In genomic region chr6:113211185-113211584, GRCh38 we compare ENCODE assay signal across 25 cellular contexts.
DNase-seq lines count a peak whose midpoint lies in the region; ATAC-seq, FAIRE-seq and TF ChIP-seq lines count a peak whose summit lies in the region.
"Had no signal": no experiment of that assay in that cellular context is flagged by ENCODE, and none has a peak within 500 bp of the region (broad histone marks: within the 10 kb centered on the region; RNA-seq: fewer than 3 reads in every experiment).

No MANE protein-coding gene starts in this region.

- no peak for TF ChIP-seq POLR2A in breast epithelium (IDR thresholded peaks at IDR 0.05)

- in situ Hi-C loops in T47D (cut with HindIII; ENCODE audit: low pct_unique_long_range_greater_than_20kb, low sequenced_read_pairs) = no loop called here

- DNase-seq in T47D (ENCODE audit: low read depth in 1 of 2, low spot score in 1 of 2) = peak; percentile 2 to 84
- DNase-seq in breast epithelium (ENCODE audit: low spot score in 2 of 2) = no peak
- DNase-seq in NCI-H69 (lab: John Stamatoyannopoulos, UW) = peak; percentile 19
- no peak for DNase-seq in SJCRH30
- DNase-seq in T-helper 17 cell = no peak
- DNase-seq: AML-193; CD4-positive, alpha-beta T cell; DMS53; H9; HFFc6; KBM-7; MG63; NCI-H1417 treated with DMSO at 0.1 percent for 48 hours; NCI-H1694 treated with DMSO at 0.1 percent for 48 hours; NCI-H2081 treated with DMSO at 0.1 percent for 48 hours; NCI-H2171; NCI-H526; NK-92 treated with Interleukin-12 subunit alpha and Interleukin-12 subunit beta, amount 100 ng/mL, for 24 hours; Right ventricle myocardium superior; RPMI8226 had no signal

- no peaks in the 10 kb centered on the region for H3K36me3 Mint-ChIP-seq in T-helper 17 cell (ENCODE audit: low read depth)

- H3K36me3 ChIP-seq in breast epithelium (no peaks in the 10 kb centered on the region), SJCRH30 (no peaks in the 10 kb centered on the region)
- H3K36me3 ChIP-seq: BLaER1 treated with 17β-estradiol and CSF1 and Interleukin-3, amounts not matched to agents 10 nM and 100 nM; MG63 had no signal

- H3K27ac Mint-ChIP-seq in T-helper 17 cell = no peak overlapping the region
- H3K27ac Mint-ChIP-seq: CD4-positive, alpha-beta T cell; H9; HFFc6 had no signal

- H3K4me3 Mint-ChIP-seq in T-helper 17 cell = no peak overlapping the region
- H3K4me3 Mint-ChIP-seq: CD4-positive, alpha-beta T cell; H9; HFFc6 had no signal

- ATAC-seq in HG02759 (IDR thresholded peaks at IDR 0.05; ENCODE audit: unreplicated experiment) (no peak), T-helper 17 cell (no peak)
- ATAC-seq: A549 had no signal

- TF ChIP-seq CTCF in breast epithelium (IDR thresholded peaks at IDR 0.05) = no peak

- H3K27me3 ChIP-seq in breast epithelium = no peaks in the 10 kb centered on the region
- no peaks in the 10 kb centered on the region for H3K27me3 ChIP-seq in SJCRH30
- H3K27me3 ChIP-seq: BLaER1 treated with 17β-estradiol and CSF1 and Interleukin-3, amounts not matched to agents 10 nM and 100 nM; MG63 had no signal

- H3K9me3 ChIP-seq in breast epithelium (no peaks in the 10 kb centered on the region), SJCRH30 (replicated peaks) (no peaks in the 10 kb centered on the region), T-helper 17 cell (ENCODE audit: control insufficient read depth, low read length, poor library complexity, severe bottlenecking) (no peaks in the 10 kb centered on the region)
- H3K9me3 ChIP-seq: A549; BLaER1 treated with 17β-estradiol and CSF1 and Interleukin-3, amounts not matched to agents 10 nM and 100 nM; MG63 had no signal

- intact Hi-C loops in breast epithelium (cut with DNase I; ENCODE audit: low total_unique reads) = no loop called here

- FAIRE-seq in islet of Langerhans (lab: Jason Lieb, UNC) = peak; percentile 94
- FAIRE-seq: A549, GM18507 had no signal

- no peak overlapping the region for H3K27ac ChIP-seq in breast epithelium
- no peak overlapping the region for H3K27ac ChIP-seq in SJCRH30
- H3K27ac ChIP-seq: A549; BLaER1 treated with 17β-estradiol and CSF1 and Interleukin-3, amounts not matched to agents 10 nM and 100 nM had no signal

- H3K27me3 Mint-ChIP-seq in T-helper 17 cell = no peaks in the 10 kb centered on the region
- H3K27me3 Mint-ChIP-seq: CD4-positive, alpha-beta T cell had no signal

- no peaks in the 10 kb centered on the region for H3K4me1 ChIP-seq in breast epithelium
- H3K4me1 ChIP-seq in SJCRH30 = 0 out of 2 replicates have a peak, but pooled peaks cover 5% of the 10 kb centered on the region
- H3K4me1 ChIP-seq: A549; BLaER1 treated with 17β-estradiol and CSF1 and Interleukin-3, amounts not matched to agents 10 nM and 100 nM had no signal

- H3K4me3 ChIP-seq in breast epithelium (no peak overlapping the region), SJCRH30 (no peak overlapping the region)
- H3K4me3 ChIP-seq: A549; BLaER1 treated with 17β-estradiol and CSF1 and Interleukin-3, amounts not matched to agents 10 nM and 100 nM; MG63 had no signal

- no peaks in the 10 kb centered on the region for H3K4me1 Mint-ChIP-seq in T-helper 17 cell

Comparison
In these comparisons a context has a peak if more than half of its experiments do, and no peak if none do; other contexts are left out.
1. DNase-seq: peak in T47D (2 of 2) and NCI-H69 (single experiment); none in breast epithelium (0 of 2), SJCRH30 (0 of 2) and T-helper 17 cell (0 of 3).